8 cellular contexts compared by ENCODE assay signal in genomic region chr9:92293452-92294296, GRCh38. TPM values are rescaled to one million over a fixed set of nuclear protein-coding genes. Genes with fewer than 3 reads are reported as not detected.
DNase-seq lines count a peak whose midpoint lies in the region; ATAC-seq and TF ChIP-seq lines count a peak whose summit lies in the region.

Gene IARS1 (minus strand): TSS chr9:92293697. CDS start chr9:92289419, 4,278 bp downstream.

- TF ChIP-seq CTCF in CD14-positive monocyte (IDR thresholded peaks at IDR 0.05) = peak; percentile 26

- no peaks in the 10 kb centered on the region for H3K9me3 Mint-ChIP-seq in CD14-positive monocyte
- no peaks in the 10 kb centered on the region for H3K9me3 Mint-ChIP-seq in activated CD4-positive, alpha-beta T cell treated with anti-CD3 and anti-CD28 coated beads, Interleukin-2, amount 10 ng/mL, durations not matched to agents 7 days and 5 days

- DNase-seq in CD14-positive monocyte (ENCODE audit: low spot score) (peak; percentile 98), NCI-H69 (lab: John Stamatoyannopoulos, UW) (peak; percentile 99), cortex of kidney (lab: John Stamatoyannopoulos, UW) (peak; percentile 97), left colon (peak; percentile 97 to 98)
- DNase-seq in activated CD4-positive, alpha-beta T cell treated with anti-CD3 and anti-CD28 coated beads, Interleukin-2, amount 10 ng/mL, durations not matched to agents 7 days and 5 days = peak; percentile 99
- DNase-seq in stimulated activated CD4-positive, alpha-beta T cell treated with anti-CD3 and anti-CD28 coated beads, Interleukin-1b, Interleukin-23, amount 100 ng/mL, for 48 hours = peak; percentile 100

- peaks cover 20% of the 10 kb centered on the region for H3K4me1 Mint-ChIP-seq in CD14-positive monocyte
- peaks cover 71% of the 10 kb centered on the region for H3K4me1 Mint-ChIP-seq in activated CD4-positive, alpha-beta T cell treated with anti-CD3 and anti-CD28 coated beads, Interleukin-2, amount 10 ng/mL, durations not matched to agents 7 days and 5 days

- no peaks in the 10 kb centered on the region for H3K27me3 Mint-ChIP-seq in CD14-positive monocyte (ENCODE audit: low read depth in 3 of 3)
- H3K27me3 Mint-ChIP-seq in activated CD4-positive, alpha-beta T cell treated with anti-CD3 and anti-CD28 coated beads, Interleukin-2, amount 10 ng/mL, durations not matched to agents 7 days and 5 days = no peaks in the 10 kb centered on the region

- H3K36me3 Mint-ChIP-seq in CD14-positive monocyte = peaks cover 18 to 21% of the 10 kb centered on the region in 2 donors
- peaks cover 45% of the 10 kb centered on the region for H3K36me3 Mint-ChIP-seq in activated CD4-positive, alpha-beta T cell treated with anti-CD3 and anti-CD28 coated beads, Interleukin-2, amount 10 ng/mL, durations not matched to agents 7 days and 5 days (ENCODE audit: low read depth)

- ATAC-seq in GM19351 (IDR thresholded peaks at IDR 0.05; ENCODE audit: unreplicated experiment) (peak; percentile 96), HG03521 (IDR thresholded peaks at IDR 0.05; ENCODE audit: unreplicated experiment) (peak; percentile 97), left colon (peak; percentile 100)

- POLR2A ChIA-PET in activated CD4-positive, alpha-beta T cell treated with anti-CD3 and anti-CD28 coated beads, Interleukin-2, amount 10 ng/mL, durations not matched to agents 7 days and 5 days (lab: Charles Lee) = no interaction called here

- peak within 1 kb of the TSS; percentile 92 to 97 for H3K4me3 Mint-ChIP-seq in CD14-positive monocyte
- peak within 1 kb of the TSS; percentile 94 for H3K4me3 Mint-ChIP-seq in activated CD4-positive, alpha-beta T cell treated with anti-CD3 and anti-CD28 coated beads, Interleukin-2, amount 10 ng/mL, durations not matched to agents 7 days and 5 days

- CTCF ChIA-PET in activated CD4-positive, alpha-beta T cell treated with anti-CD3 and anti-CD28 coated beads, Interleukin-2, amount 10 ng/mL, durations not matched to agents 7 days and 5 days (lab: Charles Lee) = no interaction called here

- intact Hi-C loops in CD14-positive monocyte (cut with micrococcal nuclease) = loop anchor here (2.0 to 10.0 kb wide), 3 partner anchors 31 to 179 kb away; partner anchors contain the start of genes CENPP (in 2 of the 2), NOL8 (in 2 of the 2) and SPTLC1 (in 2 of the 2)
- intact Hi-C loops in left colon (cut with DNase I, micrococcal nuclease) = loop anchor here in 1 of 2 donors (10.0 kb wide), 1 partner anchor 159 kb away; no protein-coding TSS in a partner anchor

- peak within 1 kb of the TSS; percentile 82 to 95 (median 91) for H3K27ac Mint-ChIP-seq in CD14-positive monocyte
- H3K27ac Mint-ChIP-seq in activated CD4-positive, alpha-beta T cell treated with anti-CD3 and anti-CD28 coated beads, Interleukin-2, amount 10 ng/mL, durations not matched to agents 7 days and 5 days = peak within 1 kb of the TSS; percentile 98

RNA-seq across cellular contexts. Expression of gene IARS1, which starts in this region (rescaled TPM):
- 10 to 100 TPM; 22.8 to 24.2 TPM for polyA plus RNA-seq in CD14-positive monocyte
- total RNA-seq in activated CD4-positive, alpha-beta T cell treated with anti-CD3 and anti-CD28 coated beads, Interleukin-2, amount 10 ng/mL, durations not matched to agents 7 days and 5 days = 100 to 1,000 TPM; 123 to 128 TPM
- 10 to 100 TPM; 39.1 to 61.9 TPM for total RNA-seq in left colon

Comparison
In these comparisons a context has a peak if more than half of its experiments do, and no peak if none do; other contexts are left out.
1. Peak in every context shown above with its lines: DNase-seq and ATAC-seq.